In genomic region chr1:43867946-43868740, GRCh38 we compare ENCODE assay signal across 11 cellular contexts.
DNase-seq lines count a peak whose midpoint lies in the region; ATAC-seq and TF ChIP-seq lines count a peak whose summit lies in the region.
"Had no signal": no experiment of that assay in that cellular context is flagged by ENCODE, and none has a peak within 500 bp of the region (broad histone marks: within the 10 kb centered on the region; RNA-seq: fewer than 3 reads in every experiment).

No MANE protein-coding gene starts in this region.

- TF ChIP-seq CTCF in foreskin keratinocyte (conservative IDR thresholded peaks at IDR 0.05): no peak

- peaks cover 14% of the 10 kb centered on the region for H3K4me1 Mint-ChIP-seq in activated T-helper 17 cell treated with anti-CD3 and anti-CD28 coated beads, Interleukin-2, amount 50 U/mL, for 72 hours
- H3K4me1 Mint-ChIP-seq in stimulated activated effector memory CD8-positive, alpha-beta T cell treated with anti-CD3 and anti-CD28 coated beads, Interleukin-12 subunit alpha, Interleukin-12 subunit beta, amount 100 ng/mL, for 72 hours: peaks cover 35% of the 10 kb centered on the region

- H3K27ac Mint-ChIP-seq in activated T-helper 17 cell treated with anti-CD3 and anti-CD28 coated beads, Interleukin-2, amount 50 U/mL, for 72 hours: peak overlapping the region; percentile 49
- H3K27ac Mint-ChIP-seq in stimulated activated effector memory CD8-positive, alpha-beta T cell treated with anti-CD3 and anti-CD28 coated beads, Interleukin-12 subunit alpha, Interleukin-12 subunit beta, amount 100 ng/mL, for 72 hours: peak overlapping the region; percentile 1
- H3K27ac Mint-ChIP-seq: progenitor cell of endocrine pancreas had no signal

- peak; percentile 42 for ATAC-seq in activated T-helper 17 cell treated with anti-CD3 and anti-CD28 coated beads, Interleukin-2, amount 50 U/mL, for 72 hours (replicated peaks)
- ATAC-seq in foreskin keratinocyte: peak; percentile 68
- peak; percentile 55 for ATAC-seq in stimulated activated effector memory CD8-positive, alpha-beta T cell treated with anti-CD3 and anti-CD28 coated beads, Interleukin-12 subunit alpha, Interleukin-12 subunit beta, amount 100 ng/mL, for 72 hours

- no peaks in the 10 kb centered on the region for H3K27me3 ChIP-seq in foreskin keratinocyte
- H3K27me3 ChIP-seq: dorsolateral prefrontal cortex had no signal

- H3K4me1 ChIP-seq in foreskin keratinocyte: peaks cover 14% of the 10 kb centered on the region

- no peaks in the 10 kb centered on the region for H3K9me3 Mint-ChIP-seq in activated T-helper 17 cell treated with anti-CD3 and anti-CD28 coated beads, Interleukin-2, amount 50 U/mL, for 72 hours
- no peaks in the 10 kb centered on the region for H3K9me3 Mint-ChIP-seq in stimulated activated effector memory CD8-positive, alpha-beta T cell treated with anti-CD3 and anti-CD28 coated beads, Interleukin-12 subunit alpha, Interleukin-12 subunit beta, amount 100 ng/mL, for 72 hours

- no peaks in the 10 kb centered on the region for H3K36me3 Mint-ChIP-seq in activated T-helper 17 cell treated with anti-CD3 and anti-CD28 coated beads, Interleukin-2, amount 50 U/mL, for 72 hours (ENCODE audit: low read depth)
- no peaks in the 10 kb centered on the region for H3K36me3 Mint-ChIP-seq in stimulated activated effector memory CD8-positive, alpha-beta T cell treated with anti-CD3 and anti-CD28 coated beads, Interleukin-12 subunit alpha, Interleukin-12 subunit beta, amount 100 ng/mL, for 72 hours

- H3K27ac ChIP-seq in foreskin keratinocyte: peak overlapping the region; percentile 22
- H3K27ac ChIP-seq: 22Rv1 had no signal

- H3K4me3 Mint-ChIP-seq in activated T-helper 17 cell treated with anti-CD3 and anti-CD28 coated beads, Interleukin-2, amount 50 U/mL, for 72 hours: no peak overlapping the region
- no peak overlapping the region for H3K4me3 Mint-ChIP-seq in stimulated activated effector memory CD8-positive, alpha-beta T cell treated with anti-CD3 and anti-CD28 coated beads, Interleukin-12 subunit alpha, Interleukin-12 subunit beta, amount 100 ng/mL, for 72 hours

- DNase-seq in NOMO-1 (lab: John Stamatoyannopoulos, UW; ENCODE audit: unreplicated experiment in 2 of 2) (peak; percentile 6 to 61), NOMO-1 treated with dmso at 0.1 percent for 144 hours (lab: John Stamatoyannopoulos, UW; ENCODE audit: unreplicated experiment) (no peak), foreskin keratinocyte (peak; percentile 42 to 70), hypothalamus (lab: John Stamatoyannopoulos, UW) (no peak), NCI-H2196 (lab: John Stamatoyannopoulos, UW; ENCODE audit: unreplicated experiment) (no peak)
- DNase-seq in stimulated activated effector memory CD8-positive, alpha-beta T cell treated with anti-CD3 and anti-CD28 coated beads, Interleukin-12 subunit alpha, Interleukin-12 subunit beta, amount 100 ng/mL, for 72 hours (ENCODE audit: low spot score in 2 of 2): no peak
- no peak for DNase-seq in activated CD4-positive, alpha-beta T cell treated with anti-CD3 and anti-CD28 coated beads, Interleukin-2, amount 50 U/mL, for 48 hours
- DNase-seq: dorsolateral prefrontal cortex had no signal

- H3K27me3 Mint-ChIP-seq in activated T-helper 17 cell treated with anti-CD3 and anti-CD28 coated beads, Interleukin-2, amount 50 U/mL, for 72 hours: no peaks in the 10 kb centered on the region

Comparison
In these comparisons a context has a peak if more than half of its experiments do, and no peak if none do; other contexts are left out.
1. DNase-seq: peak in NOMO-1 (2 of 2) and foreskin keratinocyte (2 of 2); none in NOMO-1 treated with dmso at 0.1 percent for 144 hours (single experiment), stimulated activated effector memory CD8-positive, alpha-beta T cell treated with anti-CD3 and anti-CD28 coated beads, Interleukin-12 subunit alpha, Interleukin-12 subunit beta, amount 100 ng/mL, for 72 hours (0 of 2), hypothalamus (0 of 51), NCI-H2196 (single experiment) and activated CD4-positive, alpha-beta T cell treated with anti-CD3 and anti-CD28 coated beads, Interleukin-2, amount 50 U/mL, for 48 hours (0 of 2).
2. Peak in every context shown above with its lines, with median percentiles within 50 percentile points of each other: ATAC-seq.